8 cellular contexts compared by ENCODE assay signal in the genomic region with DNA sequence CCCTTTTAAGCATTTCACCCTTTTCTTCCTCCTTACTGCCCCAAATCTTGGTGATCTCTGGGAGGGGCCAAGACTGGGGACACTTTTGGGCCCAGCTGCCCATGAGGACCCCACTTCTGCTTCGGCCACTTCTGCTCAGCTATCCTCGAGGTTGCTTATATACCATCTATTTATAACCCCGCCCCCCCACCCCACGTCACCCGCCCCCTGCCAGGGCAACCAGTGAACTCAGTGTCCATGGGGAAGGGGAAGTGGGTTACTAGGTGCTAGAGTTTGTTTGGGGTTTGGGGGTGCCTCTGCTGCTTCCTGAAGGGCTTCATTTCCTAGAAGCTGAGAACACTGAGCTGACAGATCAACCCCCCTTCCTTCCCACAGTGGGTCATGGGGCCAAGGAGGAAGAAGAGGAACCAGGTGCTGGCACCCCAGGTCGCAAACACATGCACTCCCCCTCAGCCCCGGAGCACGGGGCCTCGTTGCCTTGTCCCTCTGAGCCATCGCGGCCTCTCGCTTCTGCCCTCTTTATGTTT. TPM values are rescaled to one million over a fixed set of nuclear protein-coding genes. Genes with fewer than 3 reads are reported as not detected.
DNase-seq lines count a peak whose midpoint lies in the region; ATAC-seq, FAIRE-seq and TF ChIP-seq lines count a peak whose summit lies in the region.

No MANE protein-coding gene starts in this region.

- H3K79me2 ChIP-seq in neural progenitor cell (ENCODE audit: low read depth) = no peaks in the 10 kb centered on the region

- H3K36me3 Mint-ChIP-seq in T-helper 1 cell treated with Interleukin-12 subunit alpha and Interleukin-12 subunit beta and Interleukin-4 antibody, amounts not matched to agents 30 μg/mL and 1 μg/mL, for 36 hours (ENCODE audit: low read depth) = no peaks in the 10 kb centered on the region
- H3K36me3 Mint-ChIP-seq in neural progenitor cell = no peaks in the 10 kb centered on the region

- no peak for ATAC-seq in HG02588 (IDR thresholded peaks at IDR 0.05; ENCODE audit: unreplicated experiment)

- peak overlapping the region; percentile 73 for H3K4me3 Mint-ChIP-seq in T-helper 1 cell treated with Interleukin-12 subunit alpha and Interleukin-12 subunit beta and Interleukin-4 antibody, amounts not matched to agents 30 μg/mL and 1 μg/mL, for 36 hours
- no peak overlapping the region for H3K4me3 Mint-ChIP-seq in neural progenitor cell

- H3K9me3 Mint-ChIP-seq in T-helper 1 cell treated with Interleukin-12 subunit alpha and Interleukin-12 subunit beta and Interleukin-4 antibody, amounts not matched to agents 30 μg/mL and 1 μg/mL, for 36 hours = no peaks in the 10 kb centered on the region
- H3K9me3 Mint-ChIP-seq in neural progenitor cell = no peaks in the 10 kb centered on the region

- no peak overlapping the region for H3K4me2 ChIP-seq in neural progenitor cell

- BruUV-seq in A673 (replicated peaks; lab: Mats Ljungman, UMichigan) = no TSS peak

- H3K9ac ChIP-seq in neural progenitor cell = no peak overlapping the region

- H3F3A ChIP-seq in neural progenitor cell (ENCODE audit: low read depth) = peaks cover 27% of the 10 kb centered on the region

- intact Hi-C loops in A673 (cut with micrococcal nuclease; ENCODE audit: unreplicated experiment) = no loop called here

- no peaks in the 10 kb centered on the region for H4K20me1 ChIP-seq in neural progenitor cell (ENCODE audit: low read depth)

- H3K4me1 ChIP-seq in neural progenitor cell (peaks cover 27% of the 10 kb centered on the region), A673 (ENCODE audit: insufficient read depth, low read length, poor library complexity, severe bottlenecking) (peaks cover 9% of the 10 kb centered on the region)

- CTCF ChIA-PET in A673 (lab: Charles Lee) = no interaction called here

- H3K27ac ChIP-seq in caudate nucleus (ENCODE audit: low read depth, low read length) (peak overlapping the region; percentile 54), neural progenitor cell (peak overlapping the region; percentile 53), A673 (ENCODE audit: low read depth, low read length, poor library complexity, severe bottlenecking) (no peak overlapping the region)

- peak overlapping the region; percentile 76 for H2AFZ ChIP-seq in neural progenitor cell (replicated peaks)

- TF ChIP-seq CTCF in neural progenitor cell (IDR thresholded peaks at IDR 0.05) = no peak
- no peak for TF ChIP-seq CTCF in A673 (conservative IDR thresholded peaks at IDR 0.05; ENCODE audit: low read depth, low read length)

- H3K4me3 ChIP-seq in neural progenitor cell (no peak overlapping the region), A673 (ENCODE audit: low read depth, low read length, poor library complexity, severe bottlenecking) (no peak overlapping the region)

- POLR2A ChIA-PET in A673 (lab: Charles Lee; ENCODE audit: low non-redundant PET) = no interaction called here

- no peaks in the 10 kb centered on the region for H3K27me3 ChIP-seq in neural progenitor cell
- no peaks in the 10 kb centered on the region for H3K27me3 ChIP-seq in A673 (replicated peaks; ENCODE audit: insufficient read depth, low read depth, low read length, poor library complexity)

- peak overlapping the region; percentile 97 for H3K27ac Mint-ChIP-seq in T-helper 1 cell treated with Interleukin-12 subunit alpha and Interleukin-12 subunit beta and Interleukin-4 antibody, amounts not matched to agents 30 μg/mL and 1 μg/mL, for 36 hours
- peak overlapping the region; percentile 79 for H3K27ac Mint-ChIP-seq in neural progenitor cell

- H3K36me3 ChIP-seq in neural progenitor cell (no peaks in the 10 kb centered on the region), A673 (ENCODE audit: insufficient read depth, low read length, poor library complexity, severe bottlenecking) (no peaks in the 10 kb centered on the region)

- peak; percentile 79 for FAIRE-seq in GM18507 (lab: Jason Lieb, UNC)

- peaks cover 41% of the 10 kb centered on the region for H3K4me1 Mint-ChIP-seq in T-helper 1 cell treated with Interleukin-12 subunit alpha and Interleukin-12 subunit beta and Interleukin-4 antibody, amounts not matched to agents 30 μg/mL and 1 μg/mL, for 36 hours (ENCODE audit: low read depth)
- H3K4me1 Mint-ChIP-seq in neural progenitor cell = peaks cover 39% of the 10 kb centered on the region

- no peak for DNase-seq in GM18507 (ENCODE audit: extremely low spot score, insufficient read length, low read depth)
- DNase-seq in caudate nucleus (lab: John Stamatoyannopoulos, UW) = peak in 7 of 61 donors; percentile 8 to 21 (median 14)
- no peak for DNase-seq in neural progenitor cell (ENCODE audit: low spot score)
- no peak for DNase-seq in COLO668 (lab: John Stamatoyannopoulos, UW; ENCODE audit: unreplicated experiment)
- DNase-seq in cerebellar nuclear complex (lab: John Stamatoyannopoulos, UW) = no peak
- DNase-seq in A673 (ENCODE audit: low spot score) = no peak

- no peaks in the 10 kb centered on the region for H3K27me3 Mint-ChIP-seq in T-helper 1 cell treated with Interleukin-12 subunit alpha and Interleukin-12 subunit beta and Interleukin-4 antibody, amounts not matched to agents 30 μg/mL and 1 μg/mL, for 36 hours (ENCODE audit: low read depth)
- peaks cover 10% of the 10 kb centered on the region for H3K27me3 Mint-ChIP-seq in neural progenitor cell (ENCODE audit: insufficient read depth, low read depth)

- no peaks in the 10 kb centered on the region for H3K9me3 ChIP-seq in neural progenitor cell (ENCODE audit: low read depth)
- H3K9me3 ChIP-seq in A673 (ENCODE audit: low read depth, low read length, poor library complexity, severe bottlenecking) = no peaks in the 10 kb centered on the region

RNA-seq across cellular contexts. Expression of gene ADGRE5, which starts 6.1 kb away (rescaled TPM):
- total RNA-seq in neural progenitor cell (ENCODE audit: low replicate concordance) (1.1 and 1.5 TPM in 2 replicates), A673 (2021) (45.7 and 51.7 TPM in 2 replicates)

RNA-seq across cellular contexts. Expression of gene DDX39A, which starts 44.0 kb away (rescaled TPM):
- total RNA-seq in neural progenitor cell (ENCODE audit: low replicate concordance) = 38.6 and 92.0 TPM in 2 replicates
- 190 and 223 TPM in 2 replicates for total RNA-seq in A673 (2021)

RNA-seq across cellular contexts. Expression of gene PKN1, which starts 58.0 kb away (rescaled TPM):
- 29.0 and 98.6 TPM in 2 replicates for total RNA-seq in neural progenitor cell (ENCODE audit: low replicate concordance)
- 91.4 and 127 TPM in 2 replicates for total RNA-seq in A673 (2021)

Comparison
In these comparisons a context has a peak if more than half of its experiments do, and no peak if none do; other contexts are left out.
1. RNA of gene ADGRE5, which starts 6.1 kb away (total RNA-seq): 45.7 to 51.7 TPM in A673; 1.1 to 1.5 TPM in neural progenitor cell; every median in the first group is over 10 times any median in the second.